In the genomic region with DNA sequence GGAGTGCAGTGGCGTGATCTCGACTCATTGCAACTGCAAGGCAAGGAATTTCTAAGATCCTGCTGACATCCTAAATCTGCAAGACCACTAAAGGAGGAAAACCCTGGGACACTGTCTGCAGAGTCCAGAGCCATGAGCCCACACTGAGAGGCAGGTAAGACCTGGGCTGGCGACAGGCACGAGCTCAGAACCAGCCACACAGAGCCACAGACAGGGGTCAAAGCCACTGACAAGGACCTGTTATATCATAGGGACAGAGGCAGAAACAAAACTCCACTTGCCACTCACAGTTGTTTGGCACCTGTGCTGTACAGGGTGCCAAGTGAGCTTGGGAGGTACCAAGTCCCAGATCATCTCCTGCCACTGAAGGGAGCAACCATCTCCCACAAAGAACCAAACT, we compare ENCODE assay signal across 14 cellular contexts.
"Had no signal": no experiment of that assay in that cellular context is flagged by ENCODE, and none has a peak within 500 bp of the region (broad histone marks: within the 10 kb centered on the region; RNA-seq: fewer than 3 reads in every experiment).

No MANE protein-coding gene starts in this region.

- H3K4me3 ChIP-seq: body of pancreas, hepatocyte, thoracic aorta, upper lobe of right lung had no signal

- DNase-seq: activated CD4-positive, alpha-beta memory T cell treated with anti-CD3 and anti-CD28 coated beads, Interleukin-2, amount 10 ng/mL, durations not matched to agents 7 days and 5 days; activated CD4-positive, alpha-beta T cell treated with anti-CD3 and anti-CD28 coated beads for 36 hours; body of pancreas; effector memory CD8-positive, alpha-beta T cell; foreskin fibroblast; mammary epithelial cell; occipital lobe; retina; SK-N-SH; upper lobe of right lung had no signal

- H3K9me3 ChIP-seq: body of pancreas, SK-N-SH, thoracic aorta, upper lobe of right lung had no signal

- H3K27me3 Mint-ChIP-seq: activated CD4-positive, alpha-beta memory T cell treated with anti-CD3 and anti-CD28 coated beads, Interleukin-2, amount 10 ng/mL, durations not matched to agents 7 days and 5 days; activated CD4-positive, alpha-beta T cell treated with anti-CD3 and anti-CD28 coated beads for 36 hours; effector memory CD8-positive, alpha-beta T cell had no signal

- H3K27ac ChIP-seq: body of pancreas, epithelial cell of prostate, hepatocyte, upper lobe of right lung had no signal

- H3K4me1 ChIP-seq: body of pancreas, upper lobe of right lung had no signal

- H3K4me3 Mint-ChIP-seq: activated CD4-positive, alpha-beta memory T cell treated with anti-CD3 and anti-CD28 coated beads, Interleukin-2, amount 10 ng/mL, durations not matched to agents 7 days and 5 days; activated CD4-positive, alpha-beta T cell treated with anti-CD3 and anti-CD28 coated beads for 36 hours; effector memory CD8-positive, alpha-beta T cell; T-helper 2 cell treated with Interferon-gamma antibody and Interleukin-4, amounts not matched to agents 5 μg/mL and 100 μg/mL, for 36 hours had no signal

- H3K9me3 Mint-ChIP-seq: activated CD4-positive, alpha-beta memory T cell treated with anti-CD3 and anti-CD28 coated beads, Interleukin-2, amount 10 ng/mL, durations not matched to agents 7 days and 5 days; effector memory CD8-positive, alpha-beta T cell; T-helper 2 cell treated with Interferon-gamma antibody and Interleukin-4, amounts not matched to agents 5 μg/mL and 100 μg/mL, for 36 hours had no signal

- H3K27ac Mint-ChIP-seq: activated CD4-positive, alpha-beta memory T cell treated with anti-CD3 and anti-CD28 coated beads, Interleukin-2, amount 10 ng/mL, durations not matched to agents 7 days and 5 days; activated CD4-positive, alpha-beta T cell treated with anti-CD3 and anti-CD28 coated beads for 36 hours; effector memory CD8-positive, alpha-beta T cell; T-helper 2 cell treated with Interferon-gamma antibody and Interleukin-4, amounts not matched to agents 5 μg/mL and 100 μg/mL, for 36 hours had no signal

- H3K9ac ChIP-seq: SK-N-SH had no signal

- H3K27me3 ChIP-seq: body of pancreas, hepatocyte, upper lobe of right lung had no signal
